In genomic region chr5:59652449-59652848, GRCh38 we compare ENCODE assay signal across 33 cellular contexts.
"Had no signal": no experiment of that assay in that cellular context is flagged by ENCODE, and none has a peak within 500 bp of the region (broad histone marks: within the 10 kb centered on the region; RNA-seq: fewer than 3 reads in every experiment).

No MANE protein-coding gene starts in this region.

- H3K9me3 ChIP-seq: adrenal gland, body of pancreas, breast epithelium had no signal

- H3K27me3 ChIP-seq: adrenal gland, body of pancreas, brain microvascular endothelial cell, breast epithelium had no signal

- H3K4me1 ChIP-seq: adrenal gland, breast epithelium had no signal

- H3K36me3 ChIP-seq: adrenal gland, brain microvascular endothelial cell, breast epithelium had no signal

- DNase-seq: activated B cell treated with CpG ODN at 0.5 μM for 24 hours; activated CD4-positive, alpha-beta memory T cell treated with anti-CD3 and anti-CD28 coated beads for 36 hours; activated CD4-positive, alpha-beta T cell treated with anti-CD3 and anti-CD28 coated beads for 4 hours; activated CD4-positive, alpha-beta T cell treated with anti-CD3 and anti-CD28 coated beads, Interleukin-2, amount 10 ng/mL, durations not matched to agents 24 days and 14 days; activated CD4-positive, alpha-beta T cell treated with anti-CD3 and anti-CD28 coated beads, Interleukin-2, amount 50 U/mL, for 1 hour; activated CD4-positive, alpha-beta T cell treated with anti-CD3 and anti-CD28 coated beads, Interleukin-2, amount 50 U/mL, for 4 hours; activated CD4-positive, CD25-positive, alpha-beta regulatory T cell treated with anti-CD3 and anti-CD28 coated beads, Interleukin-2, amount 50 U/mL, for 72 hours; activated CD8-positive, alpha-beta memory T cell treated with anti-CD3 and anti-CD28 coated beads, Interleukin-2, amount 50 U/mL, for 4 hours; activated CD8-positive, alpha-beta T cell treated with anti-CD3 and anti-CD28 coated beads for 36 hours; activated effector memory CD4-positive, alpha-beta T cell treated with anti-CD3 and anti-CD28 coated beads, Interleukin-2, amount 50 U/mL, for 16 hours; activated gamma-delta T cell treated with Interleukin-2 at 50 U/mL for 16 hours; activated naive CD4-positive, alpha-beta T cell treated with anti-CD3 and anti-CD28 coated beads for 36 hours; activated naive CD4-positive, alpha-beta T cell treated with anti-CD3 and anti-CD28 coated beads, Interleukin-2, amount 50 U/mL, for 16 hours; activated naive CD8-positive, alpha-beta T cell treated with anti-CD3 and anti-CD28 coated beads for 36 hours; activated T-cell treated with anti-CD3 and anti-CD28 coated beads for 4 hours; activated T-cell treated with anti-CD3 and anti-CD28 coated beads, Interleukin-2, amount 50 U/mL, for 1 hour; activated T-cell treated with anti-CD3 and anti-CD28 coated beads, Interleukin-2, amount 50 U/mL, for 4 hours; activated T-cell treated with anti-CD3 and anti-CD28 coated beads, Interleukin-2, amount 50 U/mL, for 72 hours; adrenal gland; amniotic stem cell; aorta; body of pancreas; brain microvascular endothelial cell; central memory CD4-positive, alpha-beta T cell; T-helper 2 cell; T-helper 9 cell had no signal

- ATAC-seq: activated CD8-positive, alpha-beta T cell treated with anti-CD3 and anti-CD28 coated beads for 36 hours; activated naive CD4-positive, alpha-beta T cell treated with anti-CD3 and anti-CD28 coated beads, Interleukin-2, amount 50 U/mL, for 72 hours; activated T-cell treated with anti-CD3 and anti-CD28 coated beads, Interleukin-2, amount 50 U/mL, for 4 hours; activated T-cell treated with anti-CD3 and anti-CD28 coated beads, Interleukin-2, amount 50 U/mL, for 72 hours; activated T-helper 17 cell treated with anti-CD3 and anti-CD28 coated beads, Interleukin-2, amount 50 U/mL, for 72 hours; body of pancreas had no signal

- FAIRE-seq: astrocyte, colon, TTC549 had no signal

- H3K27ac ChIP-seq: adrenal gland, body of pancreas, brain microvascular endothelial cell, breast epithelium, VCaP had no signal

- H3K4me3 ChIP-seq: adrenal gland, body of pancreas, breast epithelium had no signal
